11 cellular contexts compared by ENCODE assay signal in the genomic region with DNA sequence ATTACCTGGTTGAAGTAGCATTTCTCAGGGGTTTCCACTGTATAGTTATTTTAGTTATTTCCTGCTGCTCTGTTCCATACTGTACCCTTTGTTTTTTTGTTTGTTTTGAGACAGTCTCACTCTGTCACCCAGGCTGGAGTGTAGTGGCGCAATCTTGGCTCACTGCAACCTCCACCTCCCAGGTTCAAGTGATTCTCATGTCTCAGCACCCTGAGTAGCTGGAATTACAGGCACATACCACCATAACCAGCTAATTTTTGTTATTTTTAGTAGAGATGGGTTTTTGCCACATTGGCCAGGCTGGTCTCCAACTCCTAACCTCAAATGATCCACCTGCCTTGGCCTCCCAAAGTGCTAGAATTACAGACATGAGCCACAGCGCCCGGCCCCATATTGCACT. TPM values are rescaled to one million over a fixed set of nuclear protein-coding genes. Genes with fewer than 3 reads are reported as not detected.
DNase-seq lines count a peak whose midpoint lies in the region; ATAC-seq, FAIRE-seq and TF ChIP-seq lines count a peak whose summit lies in the region.
"Not testable (repeated sequence)": the region's sequence is repeated elsewhere in the genome, so short reads cannot be mapped to it uniquely, and the experiment has no call there.
"Had no signal": no experiment of that assay in that cellular context is flagged by ENCODE, and none has a peak within 500 bp of the region (broad histone marks: within the 10 kb centered on the region; RNA-seq: fewer than 3 reads in every experiment).

No MANE protein-coding gene starts in this region.

- not testable (repeated sequence) for H3K4me3 ChIP-seq in astrocyte of the spinal cord (ENCODE audit: low read depth, low read length); bronchial epithelial cell (ENCODE audit: low read depth, low read length); left lung

- not testable (repeated sequence) for H3K4me1 ChIP-seq in left lung

- CTCF ChIA-PET in WTC11 (lab: Charles Lee) = not testable (repeated sequence)

- H3K27ac ChIP-seq in left lung = not testable (repeated sequence)

- POLR2A ChIA-PET in WTC11 (lab: Charles Lee) = not testable (repeated sequence)

- H3K4me1 Mint-ChIP-seq in WTC11 = not testable (repeated sequence)

- H3K27me3 Mint-ChIP-seq in WTC11 (ENCODE audit: low read depth) = not testable (repeated sequence)

- intact Hi-C loops in left lung (cut with DNase I) = not testable (repeated sequence)

- H3K27me3 ChIP-seq in bronchial epithelial cell (ENCODE audit: control insufficient read depth, insufficient read depth, low read length); left lung: not testable (repeated sequence)

- in situ Hi-C loops in Caki2 (cut with HindIII; ENCODE audit: low pct_unique_long_range_greater_than_20kb, low sequenced_read_pairs); astrocyte of the spinal cord (cut with HindIII; ENCODE audit: low sequenced_read_pairs): not testable (repeated sequence)

- H3K36me3 Mint-ChIP-seq in WTC11 = not testable (repeated sequence)

- DNase-seq in Caki2 (ENCODE audit: low read depth) (peak; percentile 63), HT1080 (ENCODE audit: low read depth) (peak; percentile 60), astrocyte of the spinal cord (ENCODE audit: low read depth, low spot score) (peak; percentile 54), bronchial epithelial cell (ENCODE audit: low read depth) (peak; percentile 21), renal cortical epithelial cell (ENCODE audit: low read depth) (peak; percentile 73)
- not testable (repeated sequence) for DNase-seq in WTC11 (ENCODE audit: low spot score); left lung

- 0 out of 2 replicates have a peak overlapping the region, but pooled peaks have one; percentile 7 for H3K27ac Mint-ChIP-seq in WTC11

- not testable (repeated sequence) for TF ChIP-seq CTCF in WTC11 (IDR thresholded peaks at IDR 0.05); astrocyte of the spinal cord (IDR thresholded peaks at IDR 0.05; ENCODE audit: low read depth, low read length); bronchial epithelial cell (IDR thresholded peaks at IDR 0.05; ENCODE audit: insufficient read depth, low read length, severe bottlenecking); left lung (IDR thresholded peaks at IDR 0.05)

- H3K9me3 Mint-ChIP-seq in WTC11 = not testable (repeated sequence)

- H3K36me3 ChIP-seq in bronchial epithelial cell (ENCODE audit: control insufficient read depth, insufficient read depth, low read length); left lung: not testable (repeated sequence)

- not testable (repeated sequence) for H3K4me3 Mint-ChIP-seq in WTC11

- H3K9me3 ChIP-seq in left lung = not testable (repeated sequence)

- ATAC-seq in WTC11 = not testable (repeated sequence)
- ATAC-seq in left lung = peak; percentile 67

- FAIRE-seq in bronchial epithelial cell (lab: Jason Lieb, UNC) = not testable (repeated sequence)

RNA-seq across cellular contexts. Expression of a gene that starts 24.1 kb away (rescaled TPM):
- total RNA-seq in Caki2 (2014; rRNA removed; shearing (Covaris generic); ENCODE audit: low replicate concordance) = not detected in 2 replicates
- not detected in 2 replicates for total RNA-seq in HT1080 (2014; rRNA removed; shearing (Covaris generic))
- polyA plus RNA-seq in HT1080 (2015; cell fraction: cytosol; rRNA removed) = not detected in 2 replicates
- polyA plus RNA-seq in HT1080 (2015; cell fraction: nucleus; rRNA removed) = not detected in 2 replicates
- total RNA-seq in WTC11 (2021) (0.07 TPM in 1 of 3 replicates, not detected in the others), bronchial epithelial cell (not detected in 2 replicates), left lung (not detected), renal cortical epithelial cell (not detected in 2 replicates)
- total RNA-seq: CD4-positive, alpha-beta memory T cell; GM23248; HT-29 had no signal
- polyA plus RNA-seq: CD14-positive monocyte, GM23248 had no signal
